Comparison of ENCODE assay signal across 8 cellular contexts in the genomic region with DNA sequence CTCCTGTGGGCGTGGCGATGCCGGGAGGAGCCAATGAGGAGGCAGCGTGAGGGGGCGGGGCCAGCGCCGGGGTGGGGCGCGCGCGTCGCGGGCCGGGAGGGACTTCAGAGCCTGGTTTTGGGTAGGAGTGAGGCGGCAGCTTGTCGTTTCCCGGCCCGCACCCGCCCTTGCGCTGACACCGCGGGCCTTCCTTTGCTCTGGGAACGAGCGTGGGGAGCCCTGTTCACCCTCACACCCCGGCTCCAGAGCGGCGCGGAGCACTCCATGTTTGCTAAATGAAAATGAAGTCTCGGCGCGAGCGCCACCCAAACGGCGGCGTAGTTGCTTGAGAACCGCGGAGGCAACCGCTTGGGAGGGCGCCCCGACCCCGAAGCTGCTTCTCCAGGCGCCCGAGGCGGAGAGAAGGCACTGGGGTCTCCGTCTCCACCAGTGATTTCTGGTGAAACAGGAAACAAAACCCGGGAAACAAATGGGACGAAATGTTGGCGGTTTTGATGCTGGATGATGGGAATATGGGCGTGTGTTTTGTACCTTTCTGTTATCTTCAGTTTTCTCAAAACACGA. TPM values are rescaled to one million over a fixed set of nuclear protein-coding genes. Genes with fewer than 3 reads are reported as not detected.
DNase-seq lines count a peak whose midpoint lies in the region; ATAC-seq and TF ChIP-seq lines count a peak whose summit lies in the region.

No MANE protein-coding gene starts in this region.

- no peak overlapping the region for H3K4ac ChIP-seq in neuronal stem cell (ENCODE audit: low read length)

- H3K14ac ChIP-seq in neuronal stem cell (ENCODE audit: low read length) = no peak overlapping the region

- no peak overlapping the region for H2AK5ac ChIP-seq in neuronal stem cell (ENCODE audit: low read depth, low read length)

- peak overlapping the region; percentile 38 for H3K23ac ChIP-seq in neuronal stem cell (ENCODE audit: low read depth, low read length, poor library complexity)

- H4K91ac ChIP-seq in neuronal stem cell (ENCODE audit: low read depth, low read length, poor library complexity) = no peak overlapping the region

- H4K20me1 ChIP-seq in DND-41 (ENCODE audit: insufficient read depth, low read length) = peaks cover 36% of the 10 kb centered on the region
- H4K20me1 ChIP-seq in OCI-LY1 (ENCODE audit: insufficient read depth, low read length) = no peaks in the 10 kb centered on the region

- H3K79me2 ChIP-seq in DND-41 (ENCODE audit: insufficient read depth, low read length) = peaks cover 47% of the 10 kb centered on the region
- H3K79me2 ChIP-seq in OCI-LY1 (ENCODE audit: insufficient read depth, low read length) = peaks cover 16% of the 10 kb centered on the region

- no peak overlapping the region for H2BK12ac ChIP-seq in neuronal stem cell (ENCODE audit: low read length)

- peak; percentile 26 for TF ChIP-seq CTCF in DND-41 (IDR thresholded peaks at IDR 0.05; ENCODE audit: borderline replicate concordance, extremely low read depth, low read length, poor library complexity, severe bottlenecking)
- peak; percentile 9; the same call in 1 of the 2 replicates for TF ChIP-seq CTCF in OCI-LY1 (IDR thresholded peaks at IDR 0.05; ENCODE audit: low read length)

- peaks cover 7% of the 10 kb centered on the region for H3K79me1 ChIP-seq in neuronal stem cell (ENCODE audit: low read depth, low read length)

- peak overlapping the region; percentile 85 for H2AFZ ChIP-seq in DND-41 (ENCODE audit: low read depth, low read length)
- H2AFZ ChIP-seq in OCI-LY1 (ENCODE audit: low read length) = no peak overlapping the region
- H2AFZ ChIP-seq in neuronal stem cell (ENCODE audit: low read length) = peak overlapping the region; percentile 89

- H3K36me3 ChIP-seq in DND-41 (ENCODE audit: insufficient read depth, low read length) (peaks cover 31% of the 10 kb centered on the region), OCI-LY1 (ENCODE audit: insufficient read depth, low read length) (peaks cover 20% of the 10 kb centered on the region; the same call in 1 of the 2 replicates), ectodermal cell (ENCODE audit: control insufficient read depth, insufficient read depth, low read length) (peaks cover 11% of the 10 kb centered on the region), neuronal stem cell (replicated peaks in 1 of 2; ENCODE audit: control insufficient read depth in 2 of 2, insufficient read depth in 2 of 2, low read length in 2 of 2) (peaks cover 5 to 24% of the 10 kb centered on the region in 2 donors)

- H3K4me1 ChIP-seq in DND-41 (ENCODE audit: insufficient read depth, low read length) (peaks cover 38% of the 10 kb centered on the region), OCI-LY1 (ENCODE audit: insufficient read depth, low read length, severe bottlenecking) (peaks cover 20% of the 10 kb centered on the region), ectodermal cell (ENCODE audit: control insufficient read depth, insufficient read depth, low read length) (peaks cover 9% of the 10 kb centered on the region), neuronal stem cell (ENCODE audit: control insufficient read depth in 2 of 2, insufficient read depth in 1 of 2, low read depth in 1 of 2, low read length in 2 of 2) (peaks cover 5 to 7% of the 10 kb centered on the region in 2 donors)

- no peaks in the 10 kb centered on the region for H3K9me3 ChIP-seq in DND-41 (ENCODE audit: insufficient read depth, low read length, severe bottlenecking)
- no peaks in the 10 kb centered on the region for H3K9me3 ChIP-seq in OCI-LY1 (ENCODE audit: low read length)
- H3K9me3 ChIP-seq in ectodermal cell (ENCODE audit: control insufficient read depth, low read length) = no peaks in the 10 kb centered on the region
- no peaks in the 10 kb centered on the region for H3K9me3 ChIP-seq in neuronal stem cell (replicated peaks in 1 of 2; ENCODE audit: control insufficient read depth in 2 of 2, insufficient read depth in 1 of 2, low read depth in 1 of 2, low read length in 2 of 2)

- no peak overlapping the region for H2BK120ac ChIP-seq in neuronal stem cell (ENCODE audit: low read depth, low read length)

- H3K4me3 ChIP-seq in DND-41 (ENCODE audit: low read depth in 1 of 2, low read length in 2 of 2) (peak overlapping the region; percentile 69 to 92; a peak in 3 of 4 replicates), OCI-LY1 (ENCODE audit: low read depth, low read length, poor library complexity, severe bottlenecking) (peak overlapping the region; percentile 77), ectodermal cell (ENCODE audit: insufficient read depth, low read depth, low read length) (peak overlapping the region; percentile 87), neuronal stem cell (ENCODE audit: low read length in 2 of 2) (peak overlapping the region; percentile 79 to 86)

- DNase-seq in DND-41 (no peak), neuronal stem cell (ENCODE audit: low spot score) (no peak), NCI-H187 treated with DMSO at 0.1 percent for 48 hours (lab: John Stamatoyannopoulos, UW) (no peak), NCI-H2171 treated with DMSO at 0.1 percent for 48 hours (lab: John Stamatoyannopoulos, UW) (no peak)
- no peak for DNase-seq in activated CD4-positive, alpha-beta T cell treated with anti-CD3 and anti-CD28 coated beads, Interleukin-2, amount 50 U/mL, for 4 hours

- peak overlapping the region; percentile 95 for H3K18ac ChIP-seq in neuronal stem cell (ENCODE audit: low read length)

- peak overlapping the region; percentile 71 for H3K9ac ChIP-seq in DND-41 (ENCODE audit: low read depth, low read length)
- H3K9ac ChIP-seq in OCI-LY1 (ENCODE audit: low read length) = peak overlapping the region; percentile 85
- H3K9ac ChIP-seq in neuronal stem cell (ENCODE audit: low read depth, low read length, poor library complexity) = peak overlapping the region; percentile 82

- WGBS in ectodermal cell, 2 experiments = 0 to 1% methylated on average over 49 to 50 of the region's 50 CpGs
- WGBS in neuronal stem cell (ENCODE audit: extremely low coverage in 2 of 2, insufficient read length in 2 of 2, insufficient replicate concordance in 1 of 2), 2 donors = no CpG with 5 or more reads among the region's 50 CpGs

- ATAC-seq in DND-41 (ENCODE audit: insufficient read depth, low read depth) (peak; percentile 73; the same call in 2 of the 3 replicates), GM21576 (IDR thresholded peaks at IDR 0.05; ENCODE audit: unreplicated experiment) (peak; percentile 13)

- H2BK5ac ChIP-seq in neuronal stem cell (ENCODE audit: low read length) = no peak overlapping the region

- H3K9me2 ChIP-seq in OCI-LY1 (ENCODE audit: low read depth, low read length) = no peaks in the 10 kb centered on the region

- no peaks in the 10 kb centered on the region for H3F3A ChIP-seq in OCI-LY1 (ENCODE audit: insufficient read depth, low read length)

- H2BK15ac ChIP-seq in neuronal stem cell (ENCODE audit: low read length) = no peak overlapping the region

- H3K27me3 ChIP-seq in DND-41 (ENCODE audit: insufficient read depth, low read length, poor library complexity) (no peaks in the 10 kb centered on the region), OCI-LY1 (ENCODE audit: insufficient read depth, low read length) (no peaks in the 10 kb centered on the region), ectodermal cell (ENCODE audit: control insufficient read depth, insufficient read depth, low read length, poor library complexity, severe bottlenecking) (peaks cover 31% of the 10 kb centered on the region), neuronal stem cell (ENCODE audit: control insufficient read depth in 3 of 3, insufficient read depth in 3 of 3, low read depth in 1 of 3, low read length in 3 of 3) (peaks cover 0 to 20% (median 9%) of the 10 kb centered on the region in 3 experiments)

- H3K27ac ChIP-seq in DND-41 (ENCODE audit: low read length) (peak overlapping the region; percentile 68), OCI-LY1 (ENCODE audit: low read depth, low read length, poor library complexity, severe bottlenecking) (no peak overlapping the region), ectodermal cell (ENCODE audit: insufficient read depth, low read depth, low read length, poor library complexity, severe bottlenecking) (no peak overlapping the region), neuronal stem cell (replicated peaks; ENCODE audit: low read length) (no peak overlapping the region)

- H3K4me2 ChIP-seq in DND-41 (ENCODE audit: insufficient read depth, low read length) = peak overlapping the region; percentile 86
- peak overlapping the region; percentile 94 for H3K4me2 ChIP-seq in OCI-LY1 (ENCODE audit: low read length)
- H3K4me2 ChIP-seq in neuronal stem cell (ENCODE audit: insufficient read depth, low read length, poor library complexity, severe bottlenecking) = peak overlapping the region; percentile 76

- no peak overlapping the region for H4K8ac ChIP-seq in neuronal stem cell (ENCODE audit: low read depth, low read length)

RNA-seq across cellular contexts. Expression of gene GRPEL1, which starts 0.5 kb away (rescaled TPM):
- 26.6 TPM for polyA plus RNA-seq in ectodermal cell (2013, experiment 1 of 4)
- polyA plus RNA-seq in ectodermal cell (2013, experiment 2 of 4) = 24.0 TPM
- polyA plus RNA-seq in ectodermal cell (2013, experiment 3 of 4) = 18.5 TPM
- 17.9 TPM for polyA plus RNA-seq in ectodermal cell (2013, experiment 4 of 4)
- polyA plus RNA-seq in neuronal stem cell (2013, experiment 1 of 2) = 10.3 TPM
- polyA plus RNA-seq in neuronal stem cell (2013, experiment 2 of 2) = 9.4 TPM

RNA-seq across cellular contexts. Expression of gene TADA2B, which starts 25.2 kb away (rescaled TPM):
- polyA plus RNA-seq in ectodermal cell (2013, experiment 1 of 4) = 17.7 TPM
- 15.1 TPM for polyA plus RNA-seq in ectodermal cell (2013, experiment 2 of 4)
- polyA plus RNA-seq in ectodermal cell (2013, experiment 3 of 4) = 13.5 TPM
- 14.6 TPM for polyA plus RNA-seq in ectodermal cell (2013, experiment 4 of 4)
- polyA plus RNA-seq in neuronal stem cell (2013, experiment 1 of 2) = 9.9 TPM
- 9.9 TPM for polyA plus RNA-seq in neuronal stem cell (2013, experiment 2 of 2)
